Comparison of ENCODE assay signal across 1 cellular context in genomic region chr6:26455357-26455970, GRCh38.
TF ChIP-seq lines count a peak whose summit lies in the region.

No MANE protein-coding gene starts in this region.

TF ChIP-seq in GM12891, 5 proteins besides CTCF, POLR2A, EP300 and RAD21:
- no peak for TF ChIP-seq POU2F2 (IDR thresholded peaks at IDR 0.05; ENCODE audit: low read depth, low read length)
